Comparison of ENCODE assay signal across 3 cellular contexts in the genomic region with DNA sequence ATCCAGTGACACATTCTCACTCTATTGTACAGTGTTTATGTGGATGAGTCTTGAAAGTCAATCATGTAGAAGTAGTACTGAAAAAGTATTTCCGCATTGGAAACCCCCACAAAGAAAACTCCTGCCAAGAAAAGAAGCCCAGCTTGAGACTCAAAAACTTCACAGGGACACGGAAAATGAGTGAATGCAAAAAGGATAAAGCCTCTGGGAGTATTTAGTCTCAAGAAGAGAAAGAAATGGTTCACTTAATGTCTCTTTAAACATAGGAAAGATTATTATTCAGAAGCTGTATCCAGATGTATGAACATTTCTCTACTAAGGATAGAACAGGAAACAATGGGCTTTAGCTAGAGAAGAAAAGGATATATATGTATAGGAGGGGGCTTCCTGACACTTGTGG.
TF ChIP-seq lines count a peak whose summit lies in the region.

No MANE protein-coding gene starts in this region.

TF ChIP-seq in SK-N-SH, 30 proteins besides CTCF, POLR2A, EP300 and RAD21:
- no peak for TF ChIP-seq IRF3 (IDR thresholded peaks at IDR 0.05; ENCODE audit: low read depth, low read length)
- TF ChIP-seq NFIC (IDR thresholded peaks at IDR 0.05; ENCODE audit: borderline replicate concordance) = no peak
- no peak for TF ChIP-seq USF2 (IDR thresholded peaks at IDR 0.05; ENCODE audit: borderline replicate concordance, low read depth, low read length)
- TF ChIP-seq FOXJ3 (CRISPR knock-in tag; IDR thresholded peaks at IDR 0.05) = no peak
- no peak for TF ChIP-seq TAF1 (IDR thresholded peaks at IDR 0.05; ENCODE audit: borderline replicate concordance, low read depth, low read length)
- TF ChIP-seq RCOR1 (IDR thresholded peaks at IDR 0.05; ENCODE audit: low read length) = no peak
- no peak for TF ChIP-seq USF1 (IDR thresholded peaks at IDR 0.05; ENCODE audit: borderline replicate concordance, low read depth)
- no peak for TF ChIP-seq RFX5 (IDR thresholded peaks at IDR 0.05; ENCODE audit: low read length)
TF ChIP-seq in SK-N-SH: peak in this region for 0.

TF ChIP-seq in SK-N-SH treated with all-trans-retinoic acid at 6 μM for 48 hours, 23 proteins besides CTCF, POLR2A, EP300 and RAD21:
- TF ChIP-seq TOX (CRISPR knock-in tag; IDR thresholded peaks at IDR 0.05; ENCODE audit: borderline replicate concordance) = no peak
- TF ChIP-seq, protein P1, sequence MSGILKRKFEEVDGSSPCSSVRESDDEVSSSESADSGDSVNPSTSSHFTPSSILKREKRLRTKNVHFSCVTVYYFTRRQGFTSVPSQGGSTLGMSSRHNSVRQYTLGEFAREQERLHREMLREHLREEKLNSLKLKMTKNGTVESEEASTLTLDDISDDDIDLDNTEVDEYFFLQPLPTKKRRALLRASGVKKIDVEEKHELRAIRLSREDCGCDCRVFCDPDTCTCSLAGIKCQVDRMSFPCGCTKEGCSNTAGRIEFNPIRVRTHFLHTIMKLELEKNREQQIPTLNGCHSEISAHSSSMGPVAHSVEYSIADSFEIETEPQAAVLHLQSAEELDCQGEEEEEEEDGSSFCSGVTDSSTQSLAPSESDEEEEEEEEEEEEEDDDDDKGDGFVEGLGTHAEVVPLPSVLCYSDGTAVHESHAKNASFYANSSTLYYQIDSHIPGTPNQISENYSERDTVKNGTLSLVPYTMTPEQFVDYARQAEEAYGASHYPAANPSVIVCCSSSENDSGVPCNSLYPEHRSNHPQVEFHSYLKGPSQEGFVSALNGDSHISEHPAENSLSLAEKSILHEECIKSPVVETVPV (CRISPR knock-in tag; IDR thresholded peaks at IDR 0.05) = no peak
- no peak for TF ChIP-seq ZNF70 (CRISPR knock-in tag; IDR thresholded peaks at IDR 0.05)
- no peak for TF ChIP-seq SNAI2 (CRISPR knock-in tag; IDR thresholded peaks at IDR 0.05)
- no peak for TF ChIP-seq CREB5 (CRISPR knock-in tag; IDR thresholded peaks at IDR 0.05; ENCODE audit: low read depth)
- no peak for TF ChIP-seq ZFP3 (CRISPR knock-in tag; IDR thresholded peaks at IDR 0.05)
- TF ChIP-seq ZC3H10 (CRISPR knock-in tag; IDR thresholded peaks at IDR 0.05) = no peak

TF ChIP-seq in GM12878, 131 proteins besides CTCF, POLR2A, EP300 and RAD21:
- TF ChIP-seq RELB (IDR thresholded peaks at IDR 0.05; ENCODE audit: low read depth) (peak; percentile 57; the same call in 1 of the 2 replicates), IRF5 (IDR thresholded peaks at IDR 0.05; ENCODE audit: borderline replicate concordance) (no peak), SREBF1 (IDR thresholded peaks at IDR 0.05; ENCODE audit: low read length) (no peak), KDM1A (IDR thresholded peaks at IDR 0.05; ENCODE audit: borderline replicate concordance) (no peak), CBFB (IDR thresholded peaks at IDR 0.05; ENCODE audit: low read depth) (no peak), DPF2 (IDR thresholded peaks at IDR 0.05) (0 out of 2 replicates have a peak, but pooled peaks have one; percentile 2), RUNX3 (IDR thresholded peaks at IDR 0.05; ENCODE audit: low read length) (no peak)
